ENCODE assay signal across 17 cellular contexts in genomic region chr1:3061981-3062615, GRCh38. TPM values are rescaled to one million over a fixed set of nuclear protein-coding genes. Genes with fewer than 3 reads are reported as not detected.
DNase-seq lines count a peak whose midpoint lies in the region; TF ChIP-seq lines count a peak whose summit lies in the region.
"Had no signal": no experiment of that assay in that cellular context is flagged by ENCODE, and none has a peak within 500 bp of the region (broad histone marks: within the 10 kb centered on the region; RNA-seq: fewer than 3 reads in every experiment).

No MANE protein-coding gene starts in this region.

- in situ Hi-C loops in KBM-7 (cut with MboI; ENCODE audit: low pct_unique_long_range_greater_than_20kb, low sequenced_read_pairs): no loop called here

- H3K4me3 ChIP-seq in coronary artery: no peak overlapping the region
- H3K4me3 ChIP-seq in tibial artery: no peak overlapping the region
- H3K4me3 ChIP-seq: heart right ventricle, SK-N-MC had no signal

- H3K36me3 ChIP-seq in tibial artery: peaks cover 26 to 29% (median 27%) of the 10 kb centered on the region in 3 donors

- no peak overlapping the region for H3K4me3 Mint-ChIP-seq in activated T-cell treated with anti-CD3 and anti-CD28 coated beads, Interleukin-2, amount 50 U/mL, for 24 hours

- H3K27ac ChIP-seq in coronary artery (peak overlapping the region in 1 of 2 donors; percentile 50), tibial artery (peak overlapping the region; percentile 1 to 30)
- H3K27ac ChIP-seq: heart right ventricle, SK-N-MC had no signal

- H3K9me3 Mint-ChIP-seq in activated T-cell treated with anti-CD3 and anti-CD28 coated beads, Interleukin-2, amount 50 U/mL, for 24 hours: no peaks in the 10 kb centered on the region

- peaks cover 17% of the 10 kb centered on the region for H3K27me3 Mint-ChIP-seq in activated T-cell treated with anti-CD3 and anti-CD28 coated beads, Interleukin-2, amount 50 U/mL, for 24 hours

- H3K27me3 ChIP-seq in tibial artery: no peaks in the 10 kb centered on the region

- H3K27ac Mint-ChIP-seq in activated T-cell treated with anti-CD3 and anti-CD28 coated beads, Interleukin-2, amount 50 U/mL, for 24 hours: no peak overlapping the region

- no peaks in the 10 kb centered on the region for H3K9me3 ChIP-seq in tibial artery
- H3K9me3 ChIP-seq: heart right ventricle had no signal

- intact Hi-C loops in tibial artery (cut with DNase I; ENCODE audit: low total_unique reads): loop anchor here (5.0 kb wide), 2 partner anchors 220 to 365 kb away; no protein-coding TSS in a partner anchor

- peak; percentile 14 for DNase-seq in activated T-cell treated with anti-CD3 and anti-CD28 coated beads, Interleukin-2, amount 50 U/mL, for 24 hours
- no peak for DNase-seq in activated T-cell treated with anti-CD3 and anti-CD28 coated beads, Interleukin-2, amount 50 U/mL, for 48 hours
- DNase-seq in coronary artery (ENCODE audit: low spot score) (peak; percentile 66), mesenteric fat pad (ENCODE audit: low spot score) (peak; percentile 85), tibial artery (no peak), KBM-7 (no peak), HuH-7 (ENCODE audit: low spot score) (no peak), NCI-H524 (lab: John Stamatoyannopoulos, UW) (no peak)
- DNase-seq: activated CD4-positive, alpha-beta T cell treated with anti-CD3 and anti-CD28 coated beads for 4 hours; activated naive CD4-positive, alpha-beta T cell treated with anti-CD3 and anti-CD28 coated beads, Interleukin-2, amount 50 U/mL, for 16 hours; Calu3; NCI-H1417 treated with DMSO at 0.1 percent for 48 hours; stimulated activated CD4-positive, alpha-beta T cell treated with anti-CD3 and anti-CD28 coated beads, Interleukin-2, amount 100 ng/mL, for 48 hours had no signal

- no peaks in the 10 kb centered on the region for H3K4me1 Mint-ChIP-seq in activated T-cell treated with anti-CD3 and anti-CD28 coated beads, Interleukin-2, amount 50 U/mL, for 24 hours (ENCODE audit: low read depth)

- no peak for TF ChIP-seq CTCF in coronary artery (IDR thresholded peaks at IDR 0.05)
- no peak for TF ChIP-seq CTCF in tibial artery (IDR thresholded peaks at IDR 0.05)

- peaks cover 0 to 46% (median 31%) of the 10 kb centered on the region in 4 donors for H3K4me1 ChIP-seq in tibial artery

- no peaks in the 10 kb centered on the region for H3K36me3 Mint-ChIP-seq in activated T-cell treated with anti-CD3 and anti-CD28 coated beads, Interleukin-2, amount 50 U/mL, for 24 hours (ENCODE audit: low read depth)

RNA-seq across cellular contexts. Expression of gene PRDM16, which starts 6.9 kb away (rescaled TPM):
- total RNA-seq in mesenteric fat pad: 3.9 TPM
- total RNA-seq: HT-29, mononuclear cell had no signal

RNA-seq across cellular contexts. Expression of gene ACTRT2, which starts 40.8 kb away (rescaled TPM):
- not detected for total RNA-seq in mesenteric fat pad
- total RNA-seq: Calu3, heart right ventricle, HT-29, mononuclear cell had no signal

Comparison
In these comparisons a context has a peak if more than half of its experiments do, and no peak if none do; other contexts are left out.
1. DNase-seq: peak in activated T-cell treated with anti-CD3 and anti-CD28 coated beads, Interleukin-2, amount 50 U/mL, for 24 hours (single experiment), coronary artery (single experiment) and mesenteric fat pad (single experiment); none in activated T-cell treated with anti-CD3 and anti-CD28 coated beads, Interleukin-2, amount 50 U/mL, for 48 hours (0 of 2), tibial artery (0 of 2), KBM-7 (single experiment), HuH-7 (single experiment) and NCI-H524 (0 of 2).